Comparison of ENCODE assay signal across 9 cellular contexts in genomic region chr4:38753021-38753806, GRCh38. TPM values are rescaled to one million over a fixed set of nuclear protein-coding genes. Genes with fewer than 3 reads are reported as not detected.
DNase-seq lines count a peak whose midpoint lies in the region; ATAC-seq and TF ChIP-seq lines count a peak whose summit lies in the region.
"Had no signal": no experiment of that assay in that cellular context is flagged by ENCODE, and none has a peak within 500 bp of the region (broad histone marks: within the 10 kb centered on the region; RNA-seq: fewer than 3 reads in every experiment).

No MANE protein-coding gene starts in this region.

- H3K27ac ChIP-seq in endodermal cell (ENCODE audit: low read depth, low read length) (peak overlapping the region; percentile 74), lung (ENCODE audit: low read depth in 1 of 2, low read length in 1 of 2) (peak overlapping the region in 1 of 2 donors; percentile 78)

- no peaks in the 10 kb centered on the region for H3K27me3 ChIP-seq in BE2C
- H3K27me3 ChIP-seq in endodermal cell (ENCODE audit: control insufficient read depth, insufficient read depth, low read length, poor library complexity, severe bottlenecking) = no peaks in the 10 kb centered on the region
- H3K27me3 ChIP-seq in lung (ENCODE audit: control insufficient read depth, insufficient read depth) = no peaks in the 10 kb centered on the region

- TF ChIP-seq CTCF in BE2C (IDR thresholded peaks at IDR 0.05; ENCODE audit: low read depth, low read length) = no peak
- no peak for TF ChIP-seq CTCF in endodermal cell (conservative IDR thresholded peaks at IDR 0.05)
- no peak for TF ChIP-seq CTCF in lung (IDR thresholded peaks at IDR 0.05; ENCODE audit: control extremely low read depth, extremely low read depth)

- H3K4me3 ChIP-seq in BE2C (ENCODE audit: low read depth, low read length) = no peak overlapping the region
- no peak overlapping the region for H3K4me3 ChIP-seq in endodermal cell (ENCODE audit: low read length)
- no peak overlapping the region for H3K4me3 ChIP-seq in lung

- peak; percentile 87 for ATAC-seq in lung (ENCODE audit: insufficient read depth, low FRiP score)

- no peak overlapping the region for H3K4me3 Mint-ChIP-seq in endodermal cell
- H3K4me3 Mint-ChIP-seq: activated naive CD8-positive, alpha-beta T cell had no signal

- DNase-seq in BE2C (peak; percentile 45), NCI-H1048 (lab: John Stamatoyannopoulos, UW) (peak; percentile 45), endodermal cell (peak; percentile 97), lung (ENCODE audit: low spot score) (peak; percentile 75), AML-193 (lab: John Stamatoyannopoulos, UW) (no peak), T-helper 9 cell (no peak), NCI-H2196 treated with DMSO at 0.1 percent for 48 hours (lab: John Stamatoyannopoulos, UW; ENCODE audit: unreplicated experiment) (no peak), NCI-H510A treated with DMSO at 0.1 percent for 48 hours (lab: John Stamatoyannopoulos, UW) (no peak)

- no peak overlapping the region for H3K27ac Mint-ChIP-seq in endodermal cell
- H3K27ac Mint-ChIP-seq: activated naive CD8-positive, alpha-beta T cell had no signal

- H3K9me3 ChIP-seq in BE2C = no peaks in the 10 kb centered on the region
- peaks cover 3% of the 10 kb centered on the region for H3K9me3 ChIP-seq in endodermal cell (ENCODE audit: control insufficient read depth, low read length)
- no peaks in the 10 kb centered on the region for H3K9me3 ChIP-seq in lung (ENCODE audit: control insufficient read depth in 2 of 2, insufficient read depth in 1 of 2, low read length in 1 of 2)

- no peaks in the 10 kb centered on the region for H3K36me3 ChIP-seq in BE2C
- no peaks in the 10 kb centered on the region for H3K36me3 ChIP-seq in endodermal cell (ENCODE audit: control insufficient read depth, insufficient read depth, low read length)
- H3K36me3 ChIP-seq in lung (ENCODE audit: control insufficient read depth in 2 of 2, insufficient read depth in 2 of 2, low read length in 2 of 2) = no peaks in the 10 kb centered on the region

- H3K4me1 Mint-ChIP-seq in endodermal cell = no peaks in the 10 kb centered on the region

- 17 to 38% methylated on average over 10 to 19 of the region's 19 CpGs for WGBS in endodermal cell (ENCODE audit: insufficient coverage in 1 of 2, insufficient read length in 1 of 2), 2 experiments
- 61 to 80% methylated on average over 19 of the region's 19 CpGs for WGBS in lung, 2 donors

- no peaks in the 10 kb centered on the region for H3K27me3 Mint-ChIP-seq in endodermal cell (ENCODE audit: insufficient read depth)
- H3K27me3 Mint-ChIP-seq: activated naive CD8-positive, alpha-beta T cell had no signal

- peaks cover 6% of the 10 kb centered on the region for H3K9me3 Mint-ChIP-seq in endodermal cell

- H3K4me1 ChIP-seq in BE2C (no peaks in the 10 kb centered on the region), endodermal cell (ENCODE audit: control insufficient read depth, insufficient read depth, low read length) (no peaks in the 10 kb centered on the region), lung (ENCODE audit: control insufficient read depth in 2 of 2, insufficient read depth in 2 of 2, low read length in 2 of 2) (peaks cover 5 to 6% of the 10 kb centered on the region in 2 donors)

- H3K36me3 Mint-ChIP-seq in endodermal cell (ENCODE audit: low read depth) = peaks cover 4% of the 10 kb centered on the region

- H3K9ac ChIP-seq in endodermal cell (ENCODE audit: extremely low read depth, low read length, poor library complexity, severe bottlenecking) = no peak overlapping the region

RNA-seq across cellular contexts. Expression of gene TLR10, which starts 29.6 kb away (rescaled TPM):
- not detected for polyA plus RNA-seq in BE2C (2012; ENCODE audit: insufficient read depth, insufficient read length, low read depth)
- not detected for total RNA-seq in endodermal cell
- not detected for polyA plus RNA-seq in endodermal cell (2013, experiment 1 of 2)
- polyA plus RNA-seq in endodermal cell (2013, experiment 2 of 2) = not detected
- 1 to 10 TPM in 1 of 2 donors, under 1 TPM in 1; 0.46 to 4.4 TPM for total RNA-seq in lung
- polyA plus RNA-seq in lung = under 1 TPM; 0.14 to 0.73 TPM

RNA-seq across cellular contexts. Expression of gene TLR1, which starts 51.4 kb away (rescaled TPM):
- not detected for polyA plus RNA-seq in BE2C (2012; ENCODE audit: insufficient read depth, insufficient read length, low read depth)
- total RNA-seq in endodermal cell (under 1 TPM in 1 of 2 donors, not detected in 1; 0.09 TPM), lung (10 to 100 TPM; 24.1 to 26.6 TPM)
- polyA plus RNA-seq in endodermal cell (2013, experiment 1 of 2) = not detected
- polyA plus RNA-seq in endodermal cell (2013, experiment 2 of 2) = not detected
- polyA plus RNA-seq in lung = 10 to 100 TPM in 1 of 2 donors, 1 to 10 TPM in 1; 2.4 to 31.4 TPM

Comparison
In these comparisons a context has a peak if more than half of its experiments do, and no peak if none do; other contexts are left out.
1. DNase-seq: peak in BE2C (single experiment), NCI-H1048 (single experiment), endodermal cell (single experiment) and lung (single experiment); none in AML-193 (0 of 2), T-helper 9 cell (single experiment), NCI-H2196 treated with DMSO at 0.1 percent for 48 hours (single experiment) and NCI-H510A treated with DMSO at 0.1 percent for 48 hours (single experiment).
2. RNA of gene TLR1, which starts 51.4 kb away (total RNA-seq): 24.1 to 26.6 TPM in lung; 0.09 TPM in endodermal cell; every median in the first group is over 10 times any median in the second.